ENCODE assay signal across 14 cellular contexts in genomic region chr2:179543361-179543901, GRCh38.
DNase-seq lines count a peak whose midpoint lies in the region; ATAC-seq and TF ChIP-seq lines count a peak whose summit lies in the region.
"Had no signal": no experiment of that assay in that cellular context is flagged by ENCODE, and none has a peak within 500 bp of the region (broad histone marks: within the 10 kb centered on the region; RNA-seq: fewer than 3 reads in every experiment).

No MANE protein-coding gene starts in this region.

- H3K4me1 ChIP-seq in RWPE2 (ENCODE audit: insufficient read depth, poor library complexity, severe bottlenecking): peaks cover 12% of the 10 kb centered on the region

- no peak overlapping the region for H3K27ac Mint-ChIP-seq in HFFc6
- H3K27ac Mint-ChIP-seq in stimulated activated naive CD8-positive, alpha-beta T cell treated with anti-CD3 and anti-CD28 coated beads, Interleukin-15, amount 100 ng/mL, for 72 hours: no peak overlapping the region
- H3K27ac Mint-ChIP-seq in activated naive CD4-positive, alpha-beta T cell treated with anti-CD3 and anti-CD28 coated beads, Interleukin-2, amount 50 U/mL, for 72 hours: no peak overlapping the region
- H3K27ac Mint-ChIP-seq: activated T-helper 17 cell treated with anti-CD3 and anti-CD28 coated beads, Interleukin-2, amount 50 U/mL, for 72 hours; nephron had no signal

- peak; percentile 89 for ATAC-seq in RWPE2 (ENCODE audit: low read depth)
- ATAC-seq in stimulated activated naive CD8-positive, alpha-beta T cell treated with anti-CD3 and anti-CD28 coated beads, Interleukin-15, amount 100 ng/mL, for 72 hours: no peak
- no peak for ATAC-seq in activated naive CD4-positive, alpha-beta T cell treated with anti-CD3 and anti-CD28 coated beads, Interleukin-2, amount 50 U/mL, for 72 hours
- ATAC-seq: activated T-helper 17 cell treated with anti-CD3 and anti-CD28 coated beads, Interleukin-2, amount 50 U/mL, for 72 hours had no signal

- DNase-seq in COLO829 (ENCODE audit: low spot score) (peak; percentile 40), HFFc6 (peak; percentile 53), RWPE2 (ENCODE audit: low spot score) (no peak), iris pigment epithelial cell (ENCODE audit: low read depth) (peak; percentile 46), GM19238 (ENCODE audit: insufficient read length, low spot score) (no peak)
- no peak for DNase-seq in stimulated activated naive CD8-positive, alpha-beta T cell treated with anti-CD3 and anti-CD28 coated beads, Interleukin-15, amount 100 ng/mL, for 72 hours
- no peak for DNase-seq in stimulated activated naive CD4-positive, alpha-beta T cell (lab: John Stamatoyannopoulos, UW)
- DNase-seq in activated naive CD4-positive, alpha-beta T cell treated with anti-CD3 and anti-CD28 coated beads, Interleukin-2, amount 50 U/mL, for 72 hours (ENCODE audit: low spot score in 2 of 2): no peak
- DNase-seq: activated CD4-positive, alpha-beta T cell treated with anti-CD3 and anti-CD28 coated beads, Interleukin-2, amount 50 U/mL, for 4 hours; hippocampal formation; NCI-H510A had no signal

- TF ChIP-seq CTCF in HFFc6 (IDR thresholded peaks at IDR 0.05) (no peak), RWPE2 (IDR thresholded peaks at IDR 0.05; ENCODE audit: poor library complexity, severe bottlenecking) (no peak)

- peak overlapping the region; percentile 65 for H3K27ac ChIP-seq in RWPE2 (ENCODE audit: poor library complexity, severe bottlenecking)
- H3K27ac ChIP-seq: C4-2B had no signal

- no peak overlapping the region for H3K4me3 ChIP-seq in RWPE2 (ENCODE audit: severe bottlenecking)

- H3K36me3 ChIP-seq in RWPE2 (ENCODE audit: low read depth): no peaks in the 10 kb centered on the region

- H3K9me3 ChIP-seq in RWPE2 (ENCODE audit: severe bottlenecking): no peaks in the 10 kb centered on the region

- peaks cover 4% of the 10 kb centered on the region; the same call in 1 of the 2 replicates for H3K36me3 Mint-ChIP-seq in HFFc6 (ENCODE audit: low read depth)
- no peaks in the 10 kb centered on the region for H3K36me3 Mint-ChIP-seq in activated naive CD4-positive, alpha-beta T cell treated with anti-CD3 and anti-CD28 coated beads, Interleukin-2, amount 50 U/mL, for 72 hours

- H3K4me3 Mint-ChIP-seq in HFFc6: no peak overlapping the region
- no peak overlapping the region for H3K4me3 Mint-ChIP-seq in stimulated activated naive CD8-positive, alpha-beta T cell treated with anti-CD3 and anti-CD28 coated beads, Interleukin-15, amount 100 ng/mL, for 72 hours
- H3K4me3 Mint-ChIP-seq: activated T-helper 17 cell treated with anti-CD3 and anti-CD28 coated beads, Interleukin-2, amount 50 U/mL, for 72 hours; nephron had no signal

- H3K9me3 Mint-ChIP-seq in HFFc6: peaks cover 5% of the 10 kb centered on the region; the same call in 1 of the 2 replicates
- H3K9me3 Mint-ChIP-seq in stimulated activated naive CD8-positive, alpha-beta T cell treated with anti-CD3 and anti-CD28 coated beads, Interleukin-15, amount 100 ng/mL, for 72 hours: peaks cover 0 to 5% of the 10 kb centered on the region in 2 donors
- H3K9me3 Mint-ChIP-seq in activated naive CD4-positive, alpha-beta T cell treated with anti-CD3 and anti-CD28 coated beads, Interleukin-2, amount 50 U/mL, for 72 hours: peaks cover 0 to 3% of the 10 kb centered on the region in 2 donors
- H3K9me3 Mint-ChIP-seq: activated T-helper 17 cell treated with anti-CD3 and anti-CD28 coated beads, Interleukin-2, amount 50 U/mL, for 72 hours; nephron had no signal

- peaks cover 10% of the 10 kb centered on the region for H3K4me1 Mint-ChIP-seq in HFFc6 (ENCODE audit: low read depth)
- H3K4me1 Mint-ChIP-seq in stimulated activated naive CD8-positive, alpha-beta T cell treated with anti-CD3 and anti-CD28 coated beads, Interleukin-15, amount 100 ng/mL, for 72 hours: no peaks in the 10 kb centered on the region
- H3K4me1 Mint-ChIP-seq: activated T-helper 17 cell treated with anti-CD3 and anti-CD28 coated beads, Interleukin-2, amount 50 U/mL, for 72 hours; nephron had no signal

- H3K27me3 Mint-ChIP-seq in HFFc6 (ENCODE audit: insufficient read depth): no peaks in the 10 kb centered on the region
- no peaks in the 10 kb centered on the region for H3K27me3 Mint-ChIP-seq in stimulated activated naive CD8-positive, alpha-beta T cell treated with anti-CD3 and anti-CD28 coated beads, Interleukin-15, amount 100 ng/mL, for 72 hours
- H3K27me3 Mint-ChIP-seq: activated T-helper 17 cell treated with anti-CD3 and anti-CD28 coated beads, Interleukin-2, amount 50 U/mL, for 72 hours had no signal

- H3K27me3 ChIP-seq in RWPE2 (ENCODE audit: insufficient read depth, poor library complexity, severe bottlenecking): no peaks in the 10 kb centered on the region

Comparison
In these comparisons a context has a peak if more than half of its experiments do, and no peak if none do; other contexts are left out.
1. DNase-seq: peak in COLO829 (single experiment), HFFc6 (single experiment) and iris pigment epithelial cell (single experiment); none in RWPE2 (single experiment), GM19238 (single experiment), stimulated activated naive CD8-positive, alpha-beta T cell treated with anti-CD3 and anti-CD28 coated beads, Interleukin-15, amount 100 ng/mL, for 72 hours (0 of 2), stimulated activated naive CD4-positive, alpha-beta T cell (0 of 6) and activated naive CD4-positive, alpha-beta T cell treated with anti-CD3 and anti-CD28 coated beads, Interleukin-2, amount 50 U/mL, for 72 hours (0 of 2).